Comparison of ENCODE assay signal across 26 cellular contexts in the genomic region with DNA sequence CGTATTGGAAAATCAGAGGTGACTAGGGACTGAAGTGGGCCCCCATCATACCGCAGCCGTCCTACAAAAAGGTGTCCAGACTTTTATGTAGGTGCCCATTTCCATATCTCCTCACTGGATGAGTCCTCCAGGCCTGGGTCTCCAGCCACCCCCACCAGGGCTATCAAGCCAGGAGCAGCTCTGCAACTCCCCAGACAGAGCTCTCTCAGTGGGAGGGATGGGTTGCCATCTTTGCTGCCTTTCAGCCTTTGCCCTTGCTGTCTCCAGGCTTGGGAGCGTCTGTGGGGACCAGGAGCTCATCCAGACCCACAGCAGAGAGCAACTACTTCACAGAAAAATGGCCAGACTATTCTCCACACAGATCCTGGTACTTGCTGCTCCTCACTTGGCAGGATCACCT.
DNase-seq lines count a peak whose midpoint lies in the region; ATAC-seq, FAIRE-seq and TF ChIP-seq lines count a peak whose summit lies in the region.
"Had no signal": no experiment of that assay in that cellular context is flagged by ENCODE, and none has a peak within 500 bp of the region (broad histone marks: within the 10 kb centered on the region; RNA-seq: fewer than 3 reads in every experiment).

No MANE protein-coding gene starts in this region.

- H2AK5ac ChIP-seq in H9 (ENCODE audit: insufficient read length, low read length): no peak overlapping the region
- no peak overlapping the region for H2AK5ac ChIP-seq in H1 (ENCODE audit: low read depth, low read length)
- H2AK5ac ChIP-seq in mesenchymal stem cell (ENCODE audit: low read length, severe bottlenecking): no peak overlapping the region

- peaks cover 0 to 3% (median 0%) of the 10 kb centered on the region in 3 experiments; a peak in 2 of 7 replicates for H3K36me3 Mint-ChIP-seq in H9 (ENCODE audit: insufficient read depth in 1 of 3, low read depth in 3 of 3)
- peaks cover 0 to 2% of the 10 kb centered on the region in 2 donors for H3K36me3 Mint-ChIP-seq in activated T-cell treated with anti-CD3 and anti-CD28 coated beads, Interleukin-2, amount 50 U/mL, for 72 hours (ENCODE audit: insufficient read depth in 2 of 2)
- H3K36me3 Mint-ChIP-seq in endodermal cell (ENCODE audit: low read depth): no peaks in the 10 kb centered on the region
- H3K36me3 Mint-ChIP-seq: CD8-positive, alpha-beta T cell had no signal

- no peaks in the 10 kb centered on the region; the same call in 1 of the 2 replicates for H3K27me3 Mint-ChIP-seq in H9 (ENCODE audit: low read depth)
- H3K27me3 Mint-ChIP-seq in activated T-cell treated with anti-CD3 and anti-CD28 coated beads, Interleukin-2, amount 50 U/mL, for 72 hours (ENCODE audit: low read depth): no peaks in the 10 kb centered on the region
- no peaks in the 10 kb centered on the region for H3K27me3 Mint-ChIP-seq in endodermal cell (ENCODE audit: insufficient read depth)
- H3K27me3 Mint-ChIP-seq: B cell; CD4-positive, alpha-beta T cell had no signal

- H2BK15ac ChIP-seq in H9 (ENCODE audit: low read depth, low read length) (no peak overlapping the region), H1 (ENCODE audit: low read length) (no peak overlapping the region), mesenchymal stem cell (ENCODE audit: low read depth, poor library complexity, severe bottlenecking) (no peak overlapping the region)

- no peak overlapping the region for H3K4me3 Mint-ChIP-seq in H9
- H3K4me3 Mint-ChIP-seq in activated T-cell treated with anti-CD3 and anti-CD28 coated beads, Interleukin-2, amount 50 U/mL, for 72 hours: no peak overlapping the region
- H3K4me3 Mint-ChIP-seq in endodermal cell: no peak overlapping the region
- H3K4me3 Mint-ChIP-seq: B cell; CD4-positive, alpha-beta T cell; CD8-positive, alpha-beta T cell had no signal

- intact Hi-C loops in upper lobe of right lung (cut with DNase I): no loop called here

- H2BK5ac ChIP-seq in H9 (ENCODE audit: insufficient read length, low read length) (no peak overlapping the region), H1 (ENCODE audit: low read depth, low read length) (no peak overlapping the region), mesenchymal stem cell (ENCODE audit: low read depth, low read length, poor library complexity, severe bottlenecking) (no peak overlapping the region)

- no peaks in the 10 kb centered on the region for H4K20me1 ChIP-seq in H9 (ENCODE audit: control insufficient read depth, insufficient read depth, insufficient read length)
- H4K20me1 ChIP-seq in H1 (replicated peaks in 1 of 2; ENCODE audit: control insufficient read depth in 1 of 2, insufficient read depth in 2 of 2, low read length in 2 of 2): no peaks in the 10 kb centered on the region
- H4K20me1 ChIP-seq: BLaER1 treated with 17β-estradiol and CSF1 and Interleukin-3, amounts not matched to agents 10 nM and 100 nM had no signal

- H3K18ac ChIP-seq in H9 (ENCODE audit: insufficient read length, low read depth, low read length) (no peak overlapping the region), H1 (ENCODE audit: extremely low read depth, low read length) (no peak overlapping the region), mesenchymal stem cell (ENCODE audit: low read depth in 1 of 2, low read length in 2 of 2) (no peak overlapping the region)

- H3K4ac ChIP-seq in H9 (ENCODE audit: low read depth, low read length) (no peak overlapping the region), H1 (replicated peaks; ENCODE audit: insufficient read length, low read depth, low read length) (no peak overlapping the region), mesenchymal stem cell (ENCODE audit: low read depth in 1 of 2, low read length in 2 of 2) (peak overlapping the region; percentile 17 to 26)

- H3K4me1 Mint-ChIP-seq in H9 (no peaks in the 10 kb centered on the region), endodermal cell (no peaks in the 10 kb centered on the region)
- H3K4me1 Mint-ChIP-seq in activated T-cell treated with anti-CD3 and anti-CD28 coated beads, Interleukin-2, amount 50 U/mL, for 72 hours (ENCODE audit: low read depth): no peaks in the 10 kb centered on the region
- H3K4me1 Mint-ChIP-seq: B cell had no signal

- H3K36me3 ChIP-seq in H1 (ENCODE audit: control insufficient read depth in 2 of 4, insufficient read depth in 4 of 4, low read length in 3 of 4) (no peaks in the 10 kb centered on the region), mesenchymal stem cell (ENCODE audit: control insufficient read depth in 1 of 2, insufficient read depth in 2 of 2, low read depth in 1 of 2, low read length in 2 of 2) (no peaks in the 10 kb centered on the region), upper lobe of right lung (no peaks in the 10 kb centered on the region), endodermal cell (ENCODE audit: control insufficient read depth, insufficient read depth, low read length) (no peaks in the 10 kb centered on the region)
- H3K36me3 ChIP-seq: BLaER1 treated with 17β-estradiol and CSF1 and Interleukin-3, amounts not matched to agents 10 nM and 100 nM had no signal

- no peak overlapping the region for H4K8ac ChIP-seq in H9 (replicated peaks; ENCODE audit: insufficient read length, low read depth, low read length)
- peak overlapping the region; percentile 51; the same call in 1 of the 2 replicates for H4K8ac ChIP-seq in H1 (ENCODE audit: extremely low read depth, insufficient read depth, low read length)
- no peak overlapping the region for H4K8ac ChIP-seq in mesenchymal stem cell (ENCODE audit: low read length)

- H3K9me3 ChIP-seq in H9 (ENCODE audit: control insufficient read depth, low read depth, low read length) (no peaks in the 10 kb centered on the region), H1 (ENCODE audit: insufficient read depth in 2 of 2, low read depth in 1 of 2, low read length in 1 of 2) (no peaks in the 10 kb centered on the region), mesenchymal stem cell (ENCODE audit: control insufficient read depth, low read length) (peaks cover 6% of the 10 kb centered on the region), upper lobe of right lung (no peaks in the 10 kb centered on the region), endodermal cell (ENCODE audit: control insufficient read depth, low read length) (no peaks in the 10 kb centered on the region)
- H3K9me3 ChIP-seq: Caco-2 had no signal

- CTCF ChIA-PET in H1 (lab: Charles Lee; ENCODE audit: partially characterized antibody): no interaction called here

- no peak overlapping the region for H3T11ph ChIP-seq in H9 (ENCODE audit: low read length)

- H3K23me2 ChIP-seq in H9 (ENCODE audit: insufficient read length, low read depth, low read length, poor library complexity, severe bottlenecking): no peaks in the 10 kb centered on the region
- H3K23me2 ChIP-seq in H1 (ENCODE audit: low read depth, low read length): no peaks in the 10 kb centered on the region

- FAIRE-seq in H1 (lab: Jason Lieb, UNC): no peak
- FAIRE-seq: A549, D721Med, GM12878, GM12892, GM18507 had no signal

- TF ChIP-seq CTCF in H9 (conservative IDR thresholded peaks at IDR 0.05): no peak
- TF ChIP-seq CTCF in H1 (IDR thresholded peaks at IDR 0.05; ENCODE audit: control extremely low read depth in 1 of 3, insufficient read depth in 1 of 3, low read depth in 1 of 3, low read length in 3 of 3): no peak
- TF ChIP-seq CTCF in upper lobe of right lung (IDR thresholded peaks at IDR 0.05): no peak
- no peak for TF ChIP-seq CTCF in endodermal cell (conservative IDR thresholded peaks at IDR 0.05)

- H2BK120ac ChIP-seq in H9 (ENCODE audit: low read depth, low read length, poor library complexity, severe bottlenecking): no peak overlapping the region
- H2BK120ac ChIP-seq in H1 (replicated peaks; ENCODE audit: low read depth, low read length): no peak overlapping the region
- no peak overlapping the region for H2BK120ac ChIP-seq in mesenchymal stem cell (ENCODE audit: low read depth, low read length)

- H3K9me3 Mint-ChIP-seq in H9 (no peaks in the 10 kb centered on the region; a peak in 1 of 5 replicates), endodermal cell (no peaks in the 10 kb centered on the region)
- peaks cover 11 to 13% of the 10 kb centered on the region in 2 donors for H3K9me3 Mint-ChIP-seq in activated T-cell treated with anti-CD3 and anti-CD28 coated beads, Interleukin-2, amount 50 U/mL, for 72 hours

- H3K14ac ChIP-seq in H9 (ENCODE audit: insufficient read depth, low read length) (0 out of 2 replicates have a peak overlapping the region, but pooled peaks have one; percentile 24), H1 (ENCODE audit: insufficient read length) (no peak overlapping the region), mesenchymal stem cell (ENCODE audit: low read length in 2 of 2) (no peak overlapping the region)

- H3K23ac ChIP-seq in H9 (ENCODE audit: insufficient read length, low read depth, low read length): no peak overlapping the region
- no peak overlapping the region for H3K23ac ChIP-seq in H1 (ENCODE audit: insufficient read length)
- H3K23ac ChIP-seq in mesenchymal stem cell (ENCODE audit: low read length in 2 of 2): no peak overlapping the region

- no peak overlapping the region for H3K27ac ChIP-seq in H9 (ENCODE audit: insufficient read length, low read depth, low read length)
- H3K27ac ChIP-seq in H1 (ENCODE audit: low read depth, low read length): no peak overlapping the region
- no peak overlapping the region for H3K27ac ChIP-seq in mesenchymal stem cell (ENCODE audit: low read length, poor library complexity, severe bottlenecking)
- H3K27ac ChIP-seq in upper lobe of right lung: no peak overlapping the region
- H3K27ac ChIP-seq in endodermal cell (ENCODE audit: low read depth, low read length): no peak overlapping the region
- H3K27ac ChIP-seq: 22Rv1; A549; BLaER1 treated with 17β-estradiol and CSF1 and Interleukin-3, amounts not matched to agents 10 nM and 100 nM; C4-2B had no signal

- no peak for DNase-seq in H9
- no peak for DNase-seq in H1 (ENCODE audit: low read depth in 1 of 2, low spot score in 2 of 2)
- no peak for DNase-seq in mesenchymal stem cell
- no peak for DNase-seq in upper lobe of right lung
- no peak for DNase-seq in DMS153 treated with DMSO at 0.1 percent for 48 hours (lab: John Stamatoyannopoulos, UW; ENCODE audit: unreplicated experiment)
- no peak for DNase-seq in activated T-cell treated with anti-CD3 and anti-CD28 coated beads, Interleukin-2, amount 50 U/mL, for 72 hours
- DNase-seq in endodermal cell: no peak
- DNase-seq: AML-193; Caco-2; Calu3; CD4-positive, alpha-beta T cell; CD8-positive, alpha-beta T cell; DMS53; DMS79; DND-41; EL; GDM1 had no signal

- no peaks in the 10 kb centered on the region for H3K27me3 ChIP-seq in H9 (ENCODE audit: insufficient read depth, low read length)
- H3K27me3 ChIP-seq in H1 (replicated peaks in 1 of 4; ENCODE audit: control insufficient read depth in 3 of 4, extremely low read depth in 1 of 4, insufficient read depth in 3 of 4, low read length in 3 of 4): no peaks in the 10 kb centered on the region
- no peaks in the 10 kb centered on the region for H3K27me3 ChIP-seq in mesenchymal stem cell (ENCODE audit: control insufficient read depth in 1 of 2, insufficient read depth in 1 of 2, low read length in 2 of 2)
- no peaks in the 10 kb centered on the region for H3K27me3 ChIP-seq in upper lobe of right lung
- no peaks in the 10 kb centered on the region for H3K27me3 ChIP-seq in endodermal cell (ENCODE audit: control insufficient read depth, insufficient read depth, low read length, poor library complexity, severe bottlenecking)
- H3K27me3 ChIP-seq: BLaER1 treated with 17β-estradiol and CSF1 and Interleukin-3, amounts not matched to agents 10 nM and 100 nM had no signal

- no peak overlapping the region for H3K56ac ChIP-seq in H9 (ENCODE audit: insufficient read length, low read depth, low read length)
- no peak overlapping the region for H3K56ac ChIP-seq in H1 (replicated peaks; ENCODE audit: insufficient read length, low read depth, low read length)

- POLR2A ChIA-PET in H1 (lab: Charles Lee; ENCODE audit: partially characterized antibody): no interaction called here

- H3K79me1 ChIP-seq in H9 (ENCODE audit: insufficient read depth, low read depth, low read length, poor library complexity, severe bottlenecking) (no peaks in the 10 kb centered on the region), H1 (ENCODE audit: low read depth, low read length) (no peaks in the 10 kb centered on the region), mesenchymal stem cell (replicated peaks; ENCODE audit: low read length, poor library complexity, severe bottlenecking) (no peaks in the 10 kb centered on the region)

- H4K5ac ChIP-seq in H9 (ENCODE audit: insufficient read length, low read depth, low read length): no peak overlapping the region
- H4K5ac ChIP-seq in H1 (ENCODE audit: insufficient read length, low read depth, low read length): no peak overlapping the region

- ATAC-seq in upper lobe of right lung: peak; percentile 12
- no peak for ATAC-seq in activated T-cell treated with anti-CD3 and anti-CD28 coated beads, Interleukin-2, amount 50 U/mL, for 72 hours (replicated peaks in 1 of 2)
- ATAC-seq: A549; CD8-positive, alpha-beta T cell; GM12878 had no signal

- no peak for TF ChIP-seq EP300 in H1 (IDR thresholded peaks at IDR 0.05; ENCODE audit: borderline replicate concordance in 1 of 2, low read depth in 2 of 2, low read length in 2 of 2)

- no peak overlapping the region for H3K27ac Mint-ChIP-seq in H9
- H3K27ac Mint-ChIP-seq in activated T-cell treated with anti-CD3 and anti-CD28 coated beads, Interleukin-2, amount 50 U/mL, for 72 hours: no peak overlapping the region
- H3K27ac Mint-ChIP-seq in endodermal cell: no peak overlapping the region
- H3K27ac Mint-ChIP-seq: B cell; CD4-positive, alpha-beta T cell; CD8-positive, alpha-beta T cell had no signal

- WGBS in H9 (ENCODE audit: extremely low coverage, insufficient read length, low lambda C conversion rate): no CpG with 5 or more reads among the region's 4 CpGs
- 87% methylated on average over 4 of the region's 4 CpGs; no CpG with 5 or more reads in 1 of the 2 experiments for WGBS in H1 (ENCODE audit: extremely low coverage in 1 of 2, insufficient coverage in 1 of 2, insufficient read length in 1 of 2, insufficient replicate concordance in 2 of 2, low coverage in 1 of 2, low lambda C conversion rate in 2 of 2, missing lambda C conversion rate in 1 of 2), 2 experiments
- 96% methylated on average over 4 of the region's 4 CpGs for WGBS in mesenchymal stem cell
- 92 to 95% methylated on average over 2 to 4 of the region's 4 CpGs for WGBS in endodermal cell (ENCODE audit: insufficient coverage in 1 of 2, insufficient read length in 1 of 2), 2 experiments

- H3K79me2 ChIP-seq in H9 (ENCODE audit: insufficient read depth, low read length) (no peaks in the 10 kb centered on the region), H1 (ENCODE audit: control insufficient read depth in 1 of 2, insufficient read depth in 2 of 2, low read length in 2 of 2) (no peaks in the 10 kb centered on the region)

- H2BK20ac ChIP-seq in H9 (ENCODE audit: low read depth, low read length, poor library complexity, severe bottlenecking) (no peak overlapping the region), H1 (ENCODE audit: low read length) (no peak overlapping the region)

- H2AFZ ChIP-seq in H9 (ENCODE audit: low read length) (no peak overlapping the region), H1 (ENCODE audit: low read length) (no peak overlapping the region), mesenchymal stem cell (ENCODE audit: low read depth, low read length) (no peak overlapping the region)

- no peak overlapping the region for H3K9ac ChIP-seq in H9 (ENCODE audit: extremely low read depth, insufficient read length, low read length)
- H3K9ac ChIP-seq in H1 (replicated peaks in 1 of 4; ENCODE audit: extremely low read depth in 1 of 4, low read depth in 3 of 4, low read length in 3 of 4): no peak overlapping the region
- H3K9ac ChIP-seq in mesenchymal stem cell (ENCODE audit: low read length): no peak overlapping the region
- no peak overlapping the region for H3K9ac ChIP-seq in endodermal cell (ENCODE audit: extremely low read depth, low read length, poor library complexity, severe bottlenecking)
- H3K9ac ChIP-seq: BLaER1 treated with 17β-estradiol and CSF1 and Interleukin-3, amounts not matched to agents 10 nM and 100 nM had no signal

- no peak overlapping the region for H2BK12ac ChIP-seq in H9 (ENCODE audit: insufficient read length, low read depth, low read length)
- H2BK12ac ChIP-seq in H1 (ENCODE audit: low read depth, low read length): no peak overlapping the region
- peak overlapping the region; percentile 45 to 86 for H2BK12ac ChIP-seq in mesenchymal stem cell (ENCODE audit: low read length in 2 of 2)

- H4K91ac ChIP-seq in H9 (ENCODE audit: insufficient read length, low read depth, low read length) (no peak overlapping the region), H1 (replicated peaks; ENCODE audit: insufficient read length, low read length) (no peak overlapping the region), mesenchymal stem cell (ENCODE audit: low read length) (peak overlapping the region; percentile 3)

- TF ChIP-seq POLR2A in H1 (IDR thresholded peaks at IDR 0.05; ENCODE audit: control extremely low read depth in 1 of 2, low read depth in 2 of 2, low read length in 2 of 2): no peak

- H3K4me1 ChIP-seq in H9 (ENCODE audit: insufficient read depth, low read length) (no peaks in the 10 kb centered on the region), H1 (replicated peaks in 1 of 4; ENCODE audit: control insufficient read depth in 3 of 4, insufficient read depth in 4 of 4, low read length in 3 of 4) (no peaks in the 10 kb centered on the region), mesenchymal stem cell (ENCODE audit: control insufficient read depth, insufficient read depth, low read depth, low read length) (peaks cover 4% of the 10 kb centered on the region), upper lobe of right lung (no peaks in the 10 kb centered on the region), endodermal cell (ENCODE audit: control insufficient read depth, insufficient read depth, low read length) (no peaks in the 10 kb centered on the region)
- H3K4me1 ChIP-seq: BLaER1 treated with 17β-estradiol and CSF1 and Interleukin-3, amounts not matched to agents 10 nM and 100 nM; Caco-2 had no signal

- no peak overlapping the region for H3K4me2 ChIP-seq in H9 (ENCODE audit: insufficient read depth, insufficient read length, low read length)
- H3K4me2 ChIP-seq in H1 (ENCODE audit: insufficient read depth in 1 of 2, low read depth in 2 of 2, low read length in 2 of 2): no peak overlapping the region
- no peak overlapping the region for H3K4me2 ChIP-seq in mesenchymal stem cell (ENCODE audit: low read length, poor library complexity, severe bottlenecking)
- H3K4me2 ChIP-seq: A549; BLaER1 treated with 17β-estradiol and CSF1 and Interleukin-3, amounts not matched to agents 10 nM and 100 nM had no signal

- no peak overlapping the region for H3K4me3 ChIP-seq in H1 (ENCODE audit: extremely low read depth in 1 of 4, insufficient read depth in 2 of 4, low read depth in 3 of 4, low read length in 4 of 4)
- no peak overlapping the region for H3K4me3 ChIP-seq in mesenchymal stem cell (ENCODE audit: insufficient read depth in 1 of 2, low read depth in 1 of 2, low read length in 2 of 2)
- no peak overlapping the region for H3K4me3 ChIP-seq in upper lobe of right lung
- no peak overlapping the region for H3K4me3 ChIP-seq in endodermal cell (ENCODE audit: low read length)
- H3K4me3 ChIP-seq: A549; BLaER1 treated with 17β-estradiol and CSF1 and Interleukin-3, amounts not matched to agents 10 nM and 100 nM; GM12878 had no signal

- TF ChIP-seq RAD21 in H1 (IDR thresholded peaks at IDR 0.05 in 1 of 2, conservative IDR thresholded peaks at IDR 0.05 in 1 of 2; ENCODE audit: low read depth in 2 of 2, low read length in 2 of 2): no peak

Comparison
In these comparisons a context has a peak if more than half of its experiments do, and no peak if none do; other contexts are left out.
1. H2BK12ac ChIP-seq: peak in mesenchymal stem cell (2 of 2); none in H9 (single experiment) and H1 (single experiment).
2. H3K4ac ChIP-seq: peak in mesenchymal stem cell (2 of 2); none in H9 (single experiment) and H1 (single experiment).